ENCODE assay signal across 20 cellular contexts in genomic region chr21:46376856-46377453, GRCh38. TPM values are rescaled to one million over a fixed set of nuclear protein-coding genes. Genes with fewer than 3 reads are reported as not detected.
DNase-seq lines count a peak whose midpoint lies in the region; ATAC-seq and TF ChIP-seq lines count a peak whose summit lies in the region.
"Had no signal": no experiment of that assay in that cellular context is flagged by ENCODE, and none has a peak within 500 bp of the region (broad histone marks: within the 10 kb centered on the region; RNA-seq: fewer than 3 reads in every experiment).

No MANE protein-coding gene starts in this region.

- H3K27ac Mint-ChIP-seq in activated CD4-positive, alpha-beta T cell treated with anti-CD3 and anti-CD28 coated beads, Interleukin-2, amount 10 ng/mL, durations not matched to agents 7 days and 5 days = peak overlapping the region; percentile 42
- H3K27ac Mint-ChIP-seq in mesothelial cell of epicardium = peak overlapping the region; percentile 21
- H3K27ac Mint-ChIP-seq in stimulated activated effector memory CD8-positive, alpha-beta T cell treated with anti-CD3 and anti-CD28 coated beads, Interleukin-12 subunit alpha, Interleukin-12 subunit beta, amount 100 ng/mL, for 72 hours = peak overlapping the region; percentile 32
- H3K27ac Mint-ChIP-seq: B cell; CD4-positive, alpha-beta T cell had no signal

- POLR2A ChIA-PET in activated CD4-positive, alpha-beta T cell treated with anti-CD3 and anti-CD28 coated beads, Interleukin-2, amount 10 ng/mL, durations not matched to agents 7 days and 5 days (lab: Charles Lee) = interaction anchor here (0.7 kb wide), 1 partner anchor 175 kb away, joined by 3 read pairs; no protein-coding TSS in a partner anchor

- H3K4me3 Mint-ChIP-seq in activated CD4-positive, alpha-beta T cell treated with anti-CD3 and anti-CD28 coated beads, Interleukin-2, amount 10 ng/mL, durations not matched to agents 7 days and 5 days = no peak overlapping the region
- no peak overlapping the region for H3K4me3 Mint-ChIP-seq in mesothelial cell of epicardium
- H3K4me3 Mint-ChIP-seq in stimulated activated effector memory CD8-positive, alpha-beta T cell treated with anti-CD3 and anti-CD28 coated beads, Interleukin-12 subunit alpha, Interleukin-12 subunit beta, amount 100 ng/mL, for 72 hours = no peak overlapping the region
- H3K4me3 Mint-ChIP-seq: B cell; CD4-positive, alpha-beta T cell had no signal

- no peak for DNase-seq in activated CD4-positive, alpha-beta T cell treated with anti-CD3 and anti-CD28 coated beads, Interleukin-2, amount 10 ng/mL, durations not matched to agents 7 days and 5 days
- no peak for DNase-seq in activated CD4-positive, alpha-beta T cell treated with anti-CD3 and anti-CD28 coated beads, Interleukin-2, amount 50 U/mL, for 48 hours
- DNase-seq in dermis blood vessel endothelial cell (peak; percentile 65), mesothelial cell of epicardium (ENCODE audit: low spot score in 2 of 2, unreplicated experiment in 2 of 2) (no peak), HuH-7 (ENCODE audit: low spot score) (no peak), NCI-H1105 treated with DMSO at 0.1 percent for 48 hours (lab: John Stamatoyannopoulos, UW) (no peak)
- no peak for DNase-seq in stimulated activated effector memory CD8-positive, alpha-beta T cell treated with anti-CD3 and anti-CD28 coated beads, Interleukin-12 subunit alpha, Interleukin-12 subunit beta, amount 100 ng/mL, for 72 hours (ENCODE audit: low spot score in 2 of 2)
- DNase-seq: Calu3; CD4-positive, alpha-beta T cell; DMS53; HCEC 1CT; IMR-90; Karpas-422; MG63; NCI-H1092; NCI-H187 treated with DMSO at 0.1 percent for 48 hours; NCI-H446 treated with DMSO at 0.1 percent for 48 hours; NK-92 treated with Interleukin-12 subunit alpha and Interleukin-12 subunit beta, amount 100 ng/mL, for 24 hours had no signal

- H3K9me3 Mint-ChIP-seq in activated CD4-positive, alpha-beta T cell treated with anti-CD3 and anti-CD28 coated beads, Interleukin-2, amount 10 ng/mL, durations not matched to agents 7 days and 5 days = peaks cover 12% of the 10 kb centered on the region
- peaks cover 9% of the 10 kb centered on the region for H3K9me3 Mint-ChIP-seq in mesothelial cell of epicardium
- H3K9me3 Mint-ChIP-seq in stimulated activated effector memory CD8-positive, alpha-beta T cell treated with anti-CD3 and anti-CD28 coated beads, Interleukin-12 subunit alpha, Interleukin-12 subunit beta, amount 100 ng/mL, for 72 hours = peaks cover 3% of the 10 kb centered on the region
- H3K9me3 Mint-ChIP-seq: CD4-positive, alpha-beta T cell had no signal

- CTCF ChIA-PET in activated CD4-positive, alpha-beta T cell treated with anti-CD3 and anti-CD28 coated beads, Interleukin-2, amount 10 ng/mL, durations not matched to agents 7 days and 5 days (lab: Charles Lee) = no interaction called here

- TF ChIP-seq CTCF in mesothelial cell of epicardium (IDR thresholded peaks at IDR 0.05; ENCODE audit: unreplicated experiment) = no peak

- no peak for ATAC-seq in stimulated activated effector memory CD8-positive, alpha-beta T cell treated with anti-CD3 and anti-CD28 coated beads, Interleukin-12 subunit alpha, Interleukin-12 subunit beta, amount 100 ng/mL, for 72 hours
- no peak for ATAC-seq in GM21529 (IDR thresholded peaks at IDR 0.05; ENCODE audit: unreplicated experiment)

- H3K36me3 Mint-ChIP-seq in activated CD4-positive, alpha-beta T cell treated with anti-CD3 and anti-CD28 coated beads, Interleukin-2, amount 10 ng/mL, durations not matched to agents 7 days and 5 days (ENCODE audit: low read depth) = peaks cover 34% of the 10 kb centered on the region
- H3K36me3 Mint-ChIP-seq in mesothelial cell of epicardium = peaks cover 23% of the 10 kb centered on the region
- H3K36me3 Mint-ChIP-seq in stimulated activated effector memory CD8-positive, alpha-beta T cell treated with anti-CD3 and anti-CD28 coated beads, Interleukin-12 subunit alpha, Interleukin-12 subunit beta, amount 100 ng/mL, for 72 hours = peaks cover 21% of the 10 kb centered on the region

- H3K4me1 Mint-ChIP-seq in activated CD4-positive, alpha-beta T cell treated with anti-CD3 and anti-CD28 coated beads, Interleukin-2, amount 10 ng/mL, durations not matched to agents 7 days and 5 days = no peaks in the 10 kb centered on the region
- peaks cover 2% of the 10 kb centered on the region for H3K4me1 Mint-ChIP-seq in mesothelial cell of epicardium
- peaks cover 11% of the 10 kb centered on the region for H3K4me1 Mint-ChIP-seq in stimulated activated effector memory CD8-positive, alpha-beta T cell treated with anti-CD3 and anti-CD28 coated beads, Interleukin-12 subunit alpha, Interleukin-12 subunit beta, amount 100 ng/mL, for 72 hours
- H3K4me1 Mint-ChIP-seq: B cell had no signal

- no peaks in the 10 kb centered on the region for H3K27me3 Mint-ChIP-seq in activated CD4-positive, alpha-beta T cell treated with anti-CD3 and anti-CD28 coated beads, Interleukin-2, amount 10 ng/mL, durations not matched to agents 7 days and 5 days
- H3K27me3 Mint-ChIP-seq in mesothelial cell of epicardium (ENCODE audit: low read depth) = no peaks in the 10 kb centered on the region
- H3K27me3 Mint-ChIP-seq: B cell; CD4-positive, alpha-beta T cell had no signal

RNA-seq across cellular contexts. Expression of gene PCNT, which starts 53.0 kb away (rescaled TPM):
- 10 to 100 TPM; 84.0 to 89.8 TPM for total RNA-seq in activated CD4-positive, alpha-beta T cell treated with anti-CD3 and anti-CD28 coated beads, Interleukin-2, amount 10 ng/mL, durations not matched to agents 7 days and 5 days
- total RNA-seq in dermis blood vessel endothelial cell (20.9 and 40.8 TPM in 2 replicates), mesothelial cell of epicardium (32.6 to 42.4 TPM (median 41.8 TPM) in 3 replicates)

RNA-seq across cellular contexts. Expression of gene C21orf58, which starts 53.3 kb away (rescaled TPM):
- total RNA-seq in activated CD4-positive, alpha-beta T cell treated with anti-CD3 and anti-CD28 coated beads, Interleukin-2, amount 10 ng/mL, durations not matched to agents 7 days and 5 days = 10 to 100 TPM; 67.5 to 68.3 TPM
- total RNA-seq in dermis blood vessel endothelial cell = 3.1 and 6.7 TPM in 2 replicates
- total RNA-seq in mesothelial cell of epicardium = 20.0 to 20.7 TPM (median 20.7 TPM) in 3 replicates
